ENCODE assay signal across 23 cellular contexts in genomic region chr16:27161398-27161797, GRCh38. TPM values are rescaled to one million over a fixed set of nuclear protein-coding genes. Genes with fewer than 3 reads are reported as not detected.
A peak's percentile ranks its signal among the peaks of the same experiment; 100 is the strongest.
DNase-seq lines count a peak whose midpoint lies in the region; ATAC-seq, FAIRE-seq and TF ChIP-seq lines count a peak whose summit lies in the region.
"Had no signal": no experiment of that assay in that cellular context is flagged by ENCODE, and none has a peak within 500 bp of the region (broad histone marks: within the 10 kb centered on the region; RNA-seq: fewer than 3 reads in every experiment).

No MANE protein-coding gene starts in this region.

- H3K4me1 ChIP-seq in A549, result no peaks in the 10 kb centered on the region
- H3K4me1 ChIP-seq: Caco-2 had no signal

- POLR2A ChIA-PET in A549 (lab: Yijun Ruan, JAX), result no interaction called here
- POLR2A ChIA-PET in WTC11 (lab: Charles Lee), result interaction anchor here (0.5 kb wide), 1 partner anchor 190 kb away, joined by 4 read pairs; no protein-coding TSS in a partner anchor

- TF ChIP-seq POLR2A in A549 (IDR thresholded peaks at IDR 0.05; ENCODE audit: low read length), result no peak

- H3K27me3 Mint-ChIP-seq in WTC11 (ENCODE audit: low read depth) (0 out of 2 replicates have a peak, but pooled peaks cover 6% of the 10 kb centered on the region), osteocyte (ENCODE audit: unreplicated experiment) (no peaks in the 10 kb centered on the region)
- H3K27me3 Mint-ChIP-seq: B cell; CD4-positive, alpha-beta T cell had no signal

- DNase-seq in A549 (ENCODE audit: low read depth in 1 of 2, low spot score in 1 of 2) (no peak), WTC11 (ENCODE audit: low spot score) (no peak), osteocyte (ENCODE audit: extremely low spot score, unreplicated experiment) (no peak), superior temporal gyrus (ENCODE audit: extremely low spot score) (no peak)
- DNase-seq: 8988T; AML-193; Caco-2; Calu3; CD4-positive, alpha-beta T cell; CD8-positive, alpha-beta T cell; DND-41; EL; GDM1 had no signal

- no peaks in the 10 kb centered on the region for H3K4me1 Mint-ChIP-seq in WTC11
- H3K4me1 Mint-ChIP-seq in osteocyte (ENCODE audit: unreplicated experiment), result peaks cover 2% of the 10 kb centered on the region

- no peak overlapping the region for H3K4me3 ChIP-seq in A549
- H3K4me3 ChIP-seq: BLaER1 treated with 17β-estradiol and CSF1 and Interleukin-3, amounts not matched to agents 10 nM and 100 nM; GM12878 had no signal

- H3K9me3 Mint-ChIP-seq in WTC11 (peaks cover 21% of the 10 kb centered on the region), osteocyte (ENCODE audit: unreplicated experiment) (peaks cover 2% of the 10 kb centered on the region)

- no peak overlapping the region for H3K4me2 ChIP-seq in A549
- H3K4me2 ChIP-seq: BLaER1 treated with 17β-estradiol and CSF1 and Interleukin-3, amounts not matched to agents 10 nM and 100 nM had no signal

- TF ChIP-seq EP300 in A549 (IDR thresholded peaks at IDR 0.05) (no peak), Ishikawa (IDR thresholded peaks at IDR 0.05; ENCODE audit: borderline replicate concordance) (no peak)

- no peak overlapping the region for H3K27ac ChIP-seq in A549
- H3K27ac ChIP-seq: BLaER1 treated with 17β-estradiol and CSF1 and Interleukin-3, amounts not matched to agents 10 nM and 100 nM; C4-2B had no signal

- H3K4me3 Mint-ChIP-seq in WTC11, result no peak overlapping the region
- H3K4me3 Mint-ChIP-seq in osteocyte (ENCODE audit: unreplicated experiment), result no peak overlapping the region
- H3K4me3 Mint-ChIP-seq: B cell; CD4-positive, alpha-beta T cell; CD8-positive, alpha-beta T cell had no signal

- no peak for ATAC-seq in A549
- ATAC-seq in WTC11, result no peak
- no peak for ATAC-seq in GM21447 (IDR thresholded peaks at IDR 0.05; ENCODE audit: unreplicated experiment)
- ATAC-seq: CD8-positive, alpha-beta T cell; GM12878 had no signal

- no peak for FAIRE-seq in A549 (lab: Jason Lieb, UNC)
- FAIRE-seq: A204.1, D721Med, GM12878, GM12892, GM18507 had no signal

- H3K36me3 Mint-ChIP-seq in WTC11 (peaks cover 5% of the 10 kb centered on the region), osteocyte (ENCODE audit: unreplicated experiment) (no peaks in the 10 kb centered on the region)
- H3K36me3 Mint-ChIP-seq: CD8-positive, alpha-beta T cell had no signal

- H3K27ac Mint-ChIP-seq in WTC11, result no peak overlapping the region
- H3K27ac Mint-ChIP-seq in osteocyte (ENCODE audit: unreplicated experiment), result no peak overlapping the region
- H3K27ac Mint-ChIP-seq: B cell; CD4-positive, alpha-beta T cell; CD8-positive, alpha-beta T cell had no signal

- TF ChIP-seq CTCF in A549 (IDR thresholded peaks at IDR 0.05), result no peak
- TF ChIP-seq CTCF in WTC11 (IDR thresholded peaks at IDR 0.05), result no peak
- no peak for TF ChIP-seq CTCF in osteocyte (IDR thresholded peaks at IDR 0.05)

- 47% methylated on average over 3 of the region's 3 CpGs for WGBS in A549 (ENCODE audit: missing lambda C conversion rate)

- H3K9me3 ChIP-seq in A549, result peaks cover 14% of the 10 kb centered on the region; the same call in 2 of the 3 replicates
- H3K9me3 ChIP-seq: Caco-2 had no signal

- TF ChIP-seq RAD21 in A549 (conservative IDR thresholded peaks at IDR 0.05 in 1 of 2, IDR thresholded peaks at IDR 0.05 in 1 of 2), result no peak
- TF ChIP-seq RAD21 in Ishikawa (IDR thresholded peaks at IDR 0.05; ENCODE audit: low read depth), result no peak

- CTCF ChIA-PET in A549 (lab: Yijun Ruan, JAX), result interaction anchor here (1.7 to 1.8 kb wide), 2 partner anchors 10 to 73 kb away, joined by 5 to 6 read pairs; no protein-coding TSS in a partner anchor
- CTCF ChIA-PET in WTC11 (lab: Charles Lee), result interaction anchor here (0.9 kb wide), 1 partner anchor 18 kb away, joined by 3 read pairs; no protein-coding TSS in a partner anchor

TF ChIP-seq in A549, 52 proteins besides CTCF, POLR2A, EP300 and RAD21 (continues in another document):
- TF ChIP-seq RCOR1 (IDR thresholded peaks at IDR 0.05; ENCODE audit: low read depth, low read length), result no peak
- no peak for TF ChIP-seq EHF (CRISPR knock-in tag; IDR thresholded peaks at IDR 0.05)
- no peak for TF ChIP-seq KDM1A (IDR thresholded peaks at IDR 0.05; ENCODE audit: low read depth)
- no peak for TF ChIP-seq BCL3 (IDR thresholded peaks at IDR 0.05)
- TF ChIP-seq CHD2 (IDR thresholded peaks at IDR 0.05; ENCODE audit: low read length, partially characterized antibody), result no peak

TF ChIP-seq in Ishikawa, 13 proteins besides CTCF, POLR2A, EP300 and RAD21:
- TF ChIP-seq, protein P1, sequence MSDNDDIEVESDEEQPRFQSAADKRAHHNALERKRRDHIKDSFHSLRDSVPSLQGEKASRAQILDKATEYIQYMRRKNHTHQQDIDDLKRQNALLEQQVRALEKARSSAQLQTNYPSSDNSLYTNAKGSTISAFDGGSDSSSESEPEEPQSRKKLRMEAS (IDR thresholded peaks at IDR 0.05), result no peak
- peak; percentile 53 for TF ChIP-seq USF1 (IDR thresholded peaks at IDR 0.05)

TF ChIP-seq in WTC11, 78 proteins besides CTCF, POLR2A, EP300 and RAD21:
- TF ChIP-seq AFF4 (CRISPR knock-in tag; IDR thresholded peaks at IDR 0.05; ENCODE audit: borderline replicate concordance), result no peak
- TF ChIP-seq, protein P2, sequence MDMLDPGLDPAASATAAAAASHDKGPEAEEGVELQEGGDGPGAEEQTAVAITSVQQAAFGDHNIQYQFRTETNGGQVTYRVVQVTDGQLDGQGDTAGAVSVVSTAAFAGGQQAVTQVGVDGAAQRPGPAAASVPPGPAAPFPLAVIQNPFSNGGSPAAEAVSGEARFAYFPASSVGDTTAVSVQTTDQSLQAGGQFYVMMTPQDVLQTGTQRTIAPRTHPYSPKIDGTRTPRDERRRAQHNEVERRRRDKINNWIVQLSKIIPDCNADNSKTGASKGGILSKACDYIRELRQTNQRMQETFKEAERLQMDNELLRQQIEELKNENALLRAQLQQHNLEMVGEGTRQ (CRISPR knock-in tag; IDR thresholded peaks at IDR 0.05), result peak; percentile 49

RNA-seq across cellular contexts. Expression of gene KDM8, which starts 41.9 kb away (rescaled TPM):
- polyA plus RNA-seq in A549 (2011; rRNA removed), result 1.6 and 2.0 TPM in 2 replicates
- 2.5 and 2.6 TPM in 2 replicates for polyA plus RNA-seq in A549 (2012; cell fraction: cytosol; rRNA removed)
- polyA plus RNA-seq in A549 (2012; cell fraction: nucleus; rRNA removed), result 4.7 and 6.6 TPM in 2 replicates
- polyA plus RNA-seq in A549 (2017; fragmentation: RNase III; extraction: RNeasy Plus Mini Kit Qiagen cat#74134 plus additional on column Dnase treatment), result 2.3 to 3.0 TPM (median 2.4 TPM) in 3 replicates
- polyA minus RNA-seq in A549 (2011; rRNA and poly(A)+ RNA removed), result 3.0 and 4.9 TPM in 2 replicates
- 10.9 to 16.5 TPM (median 11.7 TPM) in 3 replicates for total RNA-seq in WTC11 (2021)
- total RNA-seq in osteocyte, result 8.3 and 10.3 TPM in 2 replicates
